15 cellular contexts compared by ENCODE assay signal in the genomic region with DNA sequence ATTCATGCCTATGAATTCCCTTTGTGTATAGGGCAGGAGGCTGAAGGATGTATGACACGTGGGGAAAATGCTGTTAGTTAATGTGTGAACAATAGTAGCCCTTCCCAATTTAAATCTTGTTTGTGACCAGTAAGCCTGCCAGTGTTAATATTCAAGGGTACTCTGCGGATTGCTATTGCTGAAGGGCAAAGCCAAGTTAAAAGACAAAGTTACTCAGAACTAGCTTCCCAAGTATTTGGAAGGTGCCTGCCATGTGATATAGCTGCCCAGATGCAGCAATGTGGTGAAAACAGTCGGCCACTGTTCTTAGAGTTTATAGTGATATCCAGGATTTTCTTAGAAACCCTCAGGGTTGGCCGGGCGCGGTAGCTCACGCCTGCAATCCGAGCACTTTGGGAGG. TPM values are rescaled to one million over a fixed set of nuclear protein-coding genes. Genes with fewer than 3 reads are reported as not detected.
DNase-seq lines count a peak whose midpoint lies in the region; ATAC-seq and TF ChIP-seq lines count a peak whose summit lies in the region.
"Had no signal": no experiment of that assay in that cellular context is flagged by ENCODE, and none has a peak within 500 bp of the region (broad histone marks: within the 10 kb centered on the region; RNA-seq: fewer than 3 reads in every experiment).

No MANE protein-coding gene starts in this region.

- H4K20me1 ChIP-seq in PC-3 (ENCODE audit: low read length) = no peaks in the 10 kb centered on the region

- H3K27ac ChIP-seq in PC-3 (ENCODE audit: low read length) = peak overlapping the region; percentile 71
- H3K27ac ChIP-seq in upper lobe of right lung = no peak overlapping the region
- no peak overlapping the region for H3K27ac ChIP-seq in ovary

- no peak overlapping the region for H3K27ac Mint-ChIP-seq in T-cell
- H3K27ac Mint-ChIP-seq: B cell; CD4-positive, alpha-beta T cell had no signal

- no peaks in the 10 kb centered on the region for H3K9me3 Mint-ChIP-seq in T-cell
- H3K9me3 Mint-ChIP-seq: CD4-positive, alpha-beta T cell; HFFc6 had no signal

- H3F3A ChIP-seq in PC-3 (ENCODE audit: low read length, unreplicated experiment) = no peaks in the 10 kb centered on the region

- DNase-seq in COLO829 (ENCODE audit: low spot score) = peak; percentile 26
- DNase-seq in PC-3 = no peak
- peak; percentile 31 for DNase-seq in epidermal melanocyte (ENCODE audit: insufficient read length, low spot score)
- peak; percentile 20 for DNase-seq in kidney tubule cell (ENCODE audit: low spot score)
- no peak for DNase-seq in upper lobe of right lung
- DNase-seq in ovary = no peak
- no peak for DNase-seq in T-cell
- DNase-seq: C1 segment of cervical spinal cord; CD4-positive, alpha-beta T cell; DMS79 had no signal

- H3K4me3 ChIP-seq in PC-3 (ENCODE audit: low read length) = no peak overlapping the region
- no peak overlapping the region for H3K4me3 ChIP-seq in upper lobe of right lung
- no peak overlapping the region for H3K4me3 ChIP-seq in ovary
- H3K4me3 ChIP-seq: GM12878 had no signal

- TF ChIP-seq CTCF in PC-3 (conservative IDR thresholded peaks at IDR 0.05; ENCODE audit: low read depth, low read length) (no peak), upper lobe of right lung (IDR thresholded peaks at IDR 0.05) (no peak), ovary (IDR thresholded peaks at IDR 0.05) (no peak)

- no peak overlapping the region for H3K4me3 Mint-ChIP-seq in T-cell
- H3K4me3 Mint-ChIP-seq: B cell; CD4-positive, alpha-beta T cell; HFFc6 had no signal

- peak overlapping the region; percentile 42; the same call in 1 of the 2 replicates for H2AFZ ChIP-seq in PC-3 (ENCODE audit: low read length)

- ATAC-seq in PC-3 = no peak
- no peak for ATAC-seq in upper lobe of right lung
- no peak for ATAC-seq in T-cell (replicated peaks in 1 of 4)
- ATAC-seq: GM12878 had no signal

- H3K36me3 ChIP-seq in PC-3 (ENCODE audit: low read depth, low read length) (no peaks in the 10 kb centered on the region), upper lobe of right lung (no peaks in the 10 kb centered on the region), ovary (no peaks in the 10 kb centered on the region)

- H3K4me1 Mint-ChIP-seq in T-cell = peaks cover 0 to under 1% (median 0%) of the 10 kb centered on the region in 3 donors
- H3K4me1 Mint-ChIP-seq: B cell had no signal

- H3K27me3 Mint-ChIP-seq in T-cell = no peaks in the 10 kb centered on the region
- H3K27me3 Mint-ChIP-seq: B cell; CD4-positive, alpha-beta T cell had no signal

- whole genome bisulfite sequencing in ovary, 3 donors = 90 to 95% (median 91%) methylated on average over 8 of the region's 8 CpGs

- intact Hi-C loops in PC-3 (cut with micrococcal nuclease) = no loop called here
- intact Hi-C loops in upper lobe of right lung (cut with DNase I) = no loop called here
- intact Hi-C loops in ovary (cut with DNase I) = no loop called here

- no TSS peak for BruUV-seq in PC-3 (replicated peaks; lab: Mats Ljungman, UMichigan)

- CTCF ChIA-PET in PC-3 (lab: Charles Lee) = no interaction called here
- CTCF ChIA-PET in T-cell (lab: Charles Lee) = no interaction called here

- H3K4me1 ChIP-seq in PC-3 (ENCODE audit: insufficient read depth, low read length) (peaks cover 18% of the 10 kb centered on the region), upper lobe of right lung (no peaks in the 10 kb centered on the region), ovary (ENCODE audit: insufficient read depth) (no peaks in the 10 kb centered on the region)

- H3K9ac ChIP-seq in PC-3 (ENCODE audit: low read length) = no peak overlapping the region

- no peaks in the 10 kb centered on the region for H3K9me2 ChIP-seq in PC-3 (replicated peaks; ENCODE audit: low read length)

- H3K79me2 ChIP-seq in PC-3 (ENCODE audit: low read length) = no peaks in the 10 kb centered on the region

- no peak overlapping the region; the same call in 1 of the 2 replicates for H3K4me2 ChIP-seq in PC-3 (ENCODE audit: low read length)

- no peaks in the 10 kb centered on the region for H3K36me3 Mint-ChIP-seq in T-cell

- TF ChIP-seq EP300 in ovary (IDR thresholded peaks at IDR 0.05) = no peak

- no peaks in the 10 kb centered on the region for H3K27me3 ChIP-seq in PC-3 (ENCODE audit: low read length)
- no peaks in the 10 kb centered on the region for H3K27me3 ChIP-seq in upper lobe of right lung
- H3K27me3 ChIP-seq in ovary = no peaks in the 10 kb centered on the region

- no peaks in the 10 kb centered on the region for H3K9me3 ChIP-seq in PC-3 (ENCODE audit: low read length)
- H3K9me3 ChIP-seq in upper lobe of right lung = no peaks in the 10 kb centered on the region
- no peaks in the 10 kb centered on the region for H3K9me3 ChIP-seq in ovary

- POLR2A ChIA-PET in PC-3 (lab: Charles Lee; ENCODE audit: unreplicated experiment) (no interaction called here), T-cell (lab: Charles Lee) (no interaction called here)

- TF ChIP-seq POLR2A in ovary (IDR thresholded peaks at IDR 0.05) = no peak

RNA-seq across cellular contexts. Expression of a gene that starts 34.6 kb away (rescaled TPM):
- 12.5 and 15.4 TPM in 2 replicates for total RNA-seq in PC-3 (2014; rRNA removed)
- 32.4 TPM for total RNA-seq in upper lobe of right lung
- total RNA-seq in ovary = 1 to 10 TPM in 4 of 7 donors, under 1 TPM in 3; 0.25 to 9.2 (median 1.9) TPM
- 1 to 10 TPM in 1 of 2 donors, under 1 TPM in 1; 0.30 to 1.7 TPM for polyA plus RNA-seq in ovary
- total RNA-seq in T-cell = 1 to 10 TPM in 2 of 5 donors, under 1 TPM in 3; 0.43 to 1.2 (median 0.75) TPM
- total RNA-seq: A172, G401 had no signal

RNA-seq across cellular contexts. Expression of a gene that starts 43.1 kb away (rescaled TPM):
- total RNA-seq in PC-3 (2014; rRNA removed) (35.4 and 45.2 TPM in 2 replicates), upper lobe of right lung (136 TPM), ovary (10 to 100 TPM in 1 of 7 donors, 1 to 10 TPM in 5, under 1 TPM in 1; 0.99 to 23.9 (median 3.9) TPM), T-cell (1 to 10 TPM; 1.1 to 9.0 (median 4.2) TPM)
- 1 to 10 TPM in 1 of 2 donors, under 1 TPM in 1; 0.70 to 2.9 TPM for polyA plus RNA-seq in ovary

Comparison
In these comparisons a context has a peak if more than half of its experiments do, and no peak if none do; other contexts are left out.
1. DNase-seq: peak in COLO829 (single experiment), epidermal melanocyte (single experiment) and kidney tubule cell (single experiment); none in PC-3 (single experiment), upper lobe of right lung (single experiment), ovary (0 of 5) and T-cell (0 of 34).